Comparison of ENCODE assay signal across 13 cellular contexts in genomic region chr7:23341846-23342598, GRCh38. TPM values are rescaled to one million over a fixed set of nuclear protein-coding genes. Genes with fewer than 3 reads are reported as not detected.
DNase-seq lines count a peak whose midpoint lies in the region; ATAC-seq and TF ChIP-seq lines count a peak whose summit lies in the region.
"Had no signal": no experiment of that assay in that cellular context is flagged by ENCODE, and none has a peak within 500 bp of the region (broad histone marks: within the 10 kb centered on the region; RNA-seq: fewer than 3 reads in every experiment).

No MANE protein-coding gene starts in this region.

- peaks cover 18 to 64% (median 41%) of the 10 kb centered on the region in 10 experiments for H3K4me1 ChIP-seq in BLaER1 treated with 17β-estradiol and CSF1 and Interleukin-3, amounts not matched to agents 10 nM and 100 nM

- no peak overlapping the region for H3K9ac ChIP-seq in BLaER1 treated with 17β-estradiol and CSF1 and Interleukin-3, amounts not matched to agents 10 nM and 100 nM

- H3K36me3 ChIP-seq in BLaER1 treated with 17β-estradiol and CSF1 and Interleukin-3, amounts not matched to agents 10 nM and 100 nM: no peaks in the 10 kb centered on the region

- H3K4me1 Mint-ChIP-seq in nephron progenitor cell: no peaks in the 10 kb centered on the region

- no peaks in the 10 kb centered on the region for H3K27me3 ChIP-seq in BLaER1 treated with 17β-estradiol and CSF1 and Interleukin-3, amounts not matched to agents 10 nM and 100 nM

- no peak for ATAC-seq in GM18909 (IDR thresholded peaks at IDR 0.05; ENCODE audit: poor library complexity, unreplicated experiment)
- ATAC-seq: A549 had no signal

- peak overlapping the region; percentile 23 for H3K27ac Mint-ChIP-seq in nephron progenitor cell
- H3K27ac Mint-ChIP-seq: CD4-positive, CD25-positive, alpha-beta regulatory T cell had no signal

- H3K4me3 Mint-ChIP-seq in nephron progenitor cell: no peak overlapping the region
- H3K4me3 Mint-ChIP-seq: CD4-positive, CD25-positive, alpha-beta regulatory T cell had no signal

- no peak for TF ChIP-seq CTCF in nephron progenitor cell (IDR thresholded peaks at IDR 0.05)

- peaks cover 4% of the 10 kb centered on the region for H3K27me3 Mint-ChIP-seq in nephron progenitor cell (ENCODE audit: low read depth, poor library complexity)

- H3K9me3 Mint-ChIP-seq in nephron progenitor cell: no peaks in the 10 kb centered on the region

- peaks cover 88% of the 10 kb centered on the region for H3K36me3 Mint-ChIP-seq in nephron progenitor cell (ENCODE audit: low read depth)
- H3K36me3 Mint-ChIP-seq: CD4-positive, CD25-positive, alpha-beta regulatory T cell had no signal

- H3K4me2 ChIP-seq in BLaER1 treated with 17β-estradiol and CSF1 and Interleukin-3, amounts not matched to agents 10 nM and 100 nM: peak overlapping the region in 8 of 11 experiments; percentile 17 to 75 (median 64); a peak in 16 of 22 replicates
- H3K4me2 ChIP-seq: A549 had no signal

- H3K27ac ChIP-seq in BLaER1 treated with 17β-estradiol and CSF1 and Interleukin-3, amounts not matched to agents 10 nM and 100 nM: no peak overlapping the region
- H3K27ac ChIP-seq: A549 had no signal

- no peak overlapping the region for H3K4me3 ChIP-seq in BLaER1 treated with 17β-estradiol and CSF1 and Interleukin-3, amounts not matched to agents 10 nM and 100 nM
- H3K4me3 ChIP-seq: A549 had no signal

- H4K20me1 ChIP-seq in BLaER1 treated with 17β-estradiol and CSF1 and Interleukin-3, amounts not matched to agents 10 nM and 100 nM: no peaks in the 10 kb centered on the region

- peaks cover 7 to 11% (median 9%) of the 10 kb centered on the region in 11 experiments; a peak in 20 of 22 replicates for H3K9me3 ChIP-seq in BLaER1 treated with 17β-estradiol and CSF1 and Interleukin-3, amounts not matched to agents 10 nM and 100 nM (replicated peaks in 1 of 11)

- DNase-seq in RPMI7951 (ENCODE audit: low read depth) (peak; percentile 42), fibroblast of gingiva (ENCODE audit: low read depth) (peak; percentile 54), nephron progenitor cell (no peak), D341Med (ENCODE audit: low spot score) (no peak), NK-92 (lab: John Stamatoyannopoulos, UW; ENCODE audit: unreplicated experiment) (no peak)
- DNase-seq: CD4-positive, CD25-positive, alpha-beta regulatory T cell; NCI-H1436 treated with DMSO at 0.1 percent for 48 hours; NCI-H2081 treated with DMSO at 0.1 percent for 48 hours; NCI-H226; NCI-H526 treated with DMSO at 0.1 percent for 48 hours had no signal

RNA-seq across cellular contexts. Expression of gene MALSU1, which starts 42.9 kb away (rescaled TPM):
- 99.5 and 135 TPM in 2 replicates for total RNA-seq in RPMI7951 (2014; rRNA removed; shearing (Covaris generic))

Comparison
In these comparisons a context has a peak if more than half of its experiments do, and no peak if none do; other contexts are left out.
1. DNase-seq: peak in RPMI7951 (single experiment) and fibroblast of gingiva (single experiment); none in nephron progenitor cell (single experiment), D341Med (single experiment) and NK-92 (single experiment).